8 cellular contexts compared by ENCODE assay signal in the genomic region with DNA sequence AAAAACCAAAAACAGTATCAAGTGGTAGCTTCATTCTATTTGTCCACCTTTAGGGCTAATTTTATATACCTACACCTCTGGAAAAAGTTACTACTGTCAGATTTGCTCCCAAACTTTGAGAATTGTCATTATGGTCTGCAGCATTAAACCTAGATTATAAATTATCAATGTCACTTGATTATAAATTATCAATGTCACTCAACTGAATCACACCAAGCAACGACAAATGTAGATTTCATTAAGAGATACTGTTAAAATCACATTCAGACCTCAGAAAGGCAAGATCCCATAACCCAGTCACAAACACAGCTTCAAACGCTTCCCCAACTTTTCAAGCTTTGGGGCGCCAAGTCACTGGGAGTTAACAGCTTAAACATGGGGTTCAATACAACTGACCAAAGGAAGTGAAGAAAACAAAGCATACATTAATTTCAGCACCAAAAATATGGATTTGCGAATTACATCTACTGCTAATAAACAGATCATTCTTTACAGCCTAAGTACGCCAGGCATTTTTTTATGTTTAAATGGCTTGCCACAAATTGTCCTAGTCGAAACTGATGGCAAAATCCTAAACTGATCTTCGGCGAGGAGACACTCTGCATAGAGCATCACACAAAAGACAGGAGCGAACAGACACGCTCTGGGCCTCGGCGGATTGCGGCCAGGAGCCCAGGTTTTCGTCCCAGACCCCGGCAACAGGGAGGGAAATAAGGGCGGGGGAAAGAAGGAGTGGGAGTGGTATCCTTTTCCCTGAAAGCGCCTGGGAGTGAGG. TPM values are rescaled to one million over a fixed set of nuclear protein-coding genes. Genes with fewer than 3 reads are reported as not detected.
A peak's percentile ranks its signal among the peaks of the same experiment; 100 is the strongest.
DNase-seq lines count a peak whose midpoint lies in the region; ATAC-seq and TF ChIP-seq lines count a peak whose summit lies in the region.

No MANE protein-coding gene starts in this region.

- in situ Hi-C loops in ACHN (cut with HindIII; ENCODE audit: low pct_ligation_motif_present, low pct_unique_long_range_greater_than_20kb, low sequenced_read_pairs): no loop called here

- intact Hi-C loops in A673 (cut with micrococcal nuclease; ENCODE audit: unreplicated experiment): loop anchor here (10.0 kb wide), 1 partner anchor 111 kb away; no protein-coding TSS in a partner anchor

- no peak for TF ChIP-seq CTCF in A673 (conservative IDR thresholded peaks at IDR 0.05; ENCODE audit: low read depth, low read length)
- TF ChIP-seq CTCF in VCaP (conservative IDR thresholded peaks at IDR 0.05): no peak
- no peak for TF ChIP-seq CTCF in foreskin fibroblast (IDR thresholded peaks at IDR 0.05; ENCODE audit: low read depth, low read length)

- H3K9me3 ChIP-seq in A673 (ENCODE audit: low read depth, low read length, poor library complexity, severe bottlenecking): peaks cover 4% of the 10 kb centered on the region

- POLR2A ChIA-PET in A673 (lab: Charles Lee; ENCODE audit: low non-redundant PET): no interaction called here

- TSS peak; percentile 40 for BruUV-seq in A673 (replicated peaks; lab: Mats Ljungman, UMichigan)

- peak; percentile 12 for ATAC-seq in GM21390 (IDR thresholded peaks at IDR 0.05; ENCODE audit: unreplicated experiment)

- DNase-seq in A673 (ENCODE audit: low spot score) (no peak), foreskin fibroblast (peak in 1 of 2 donors; percentile 42), pons (ENCODE audit: low spot score) (peak; percentile 39), NCI-H187 treated with DMSO at 0.1 percent for 48 hours (lab: John Stamatoyannopoulos, UW) (no peak), ACHN (no peak), ureter (ENCODE audit: low spot score) (no peak)

- CTCF ChIA-PET in A673 (lab: Charles Lee): no interaction called here

- H3K4me3 ChIP-seq in A673 (ENCODE audit: low read depth, low read length, poor library complexity, severe bottlenecking) (peak overlapping the region; percentile 85), foreskin fibroblast (ENCODE audit: low read depth in 1 of 2, low read length in 2 of 2) (peak overlapping the region; percentile 88 to 90)

- H3K27me3 ChIP-seq in A673 (replicated peaks; ENCODE audit: insufficient read depth, low read depth, low read length, poor library complexity): no peaks in the 10 kb centered on the region

- H3K27ac ChIP-seq in A673 (ENCODE audit: low read depth, low read length, poor library complexity, severe bottlenecking) (peak overlapping the region; percentile 94), VCaP (peak overlapping the region; percentile 88)

- H3K36me3 ChIP-seq in A673 (ENCODE audit: insufficient read depth, low read length, poor library complexity, severe bottlenecking): peaks cover 20% of the 10 kb centered on the region

- H3K4me1 ChIP-seq in A673 (ENCODE audit: insufficient read depth, low read length, poor library complexity, severe bottlenecking): peaks cover 11% of the 10 kb centered on the region

RNA-seq across cellular contexts. Expression of gene GLG1, which starts 1.0 kb away (rescaled TPM):
- total RNA-seq in A673 (2021): 487 and 587 TPM in 2 replicates
- total RNA-seq in ureter: 121 TPM
